Comparison of ENCODE assay signal across 8 cellular contexts in genomic region chr1:153921080-153921802, GRCh38. TPM values are rescaled to one million over a fixed set of nuclear protein-coding genes. Genes with fewer than 3 reads are reported as not detected.
A peak's percentile ranks its signal among the peaks of the same experiment; 100 is the strongest.
DNase-seq lines count a peak whose midpoint lies in the region; ATAC-seq and TF ChIP-seq lines count a peak whose summit lies in the region.

No MANE protein-coding gene starts in this region.

- H3K9ac ChIP-seq in DND-41 (ENCODE audit: low read depth, low read length) (peak overlapping the region; percentile 77), trophoblast cell (ENCODE audit: low read length) (no peak overlapping the region)

- no peak overlapping the region for H2BK12ac ChIP-seq in trophoblast cell (ENCODE audit: low read length)

- intact Hi-C loops in Panc1 (cut with micrococcal nuclease; ENCODE audit: unreplicated experiment), result loop anchor here (5.0 kb wide), 1 partner anchor 99 kb away; no protein-coding TSS in a partner anchor

- H4K8ac ChIP-seq in trophoblast cell (ENCODE audit: low read depth, low read length), result no peak overlapping the region

- peaks cover 42% of the 10 kb centered on the region for H3K4me1 ChIP-seq in DND-41 (ENCODE audit: insufficient read depth, low read length)
- H3K4me1 ChIP-seq in Panc1 (ENCODE audit: control insufficient read depth, insufficient read depth, low read length), result peaks cover 19% of the 10 kb centered on the region
- peaks cover 0 to 3% of the 10 kb centered on the region in 2 donors for H3K4me1 ChIP-seq in esophagus (ENCODE audit: control insufficient read depth in 2 of 2, insufficient read depth in 2 of 2, low read length in 1 of 2)
- H3K4me1 ChIP-seq in trophoblast cell (ENCODE audit: control insufficient read depth in 1 of 2, insufficient read depth in 2 of 2, low read length in 2 of 2), result peaks cover 8 to 9% of the 10 kb centered on the region in 2 experiments

- H3K4ac ChIP-seq in trophoblast cell (ENCODE audit: low read depth, low read length), result peak overlapping the region; percentile 88

- POLR2A ChIA-PET in Panc1 (lab: Charles Lee), result no interaction called here

- H3K14ac ChIP-seq in trophoblast cell (ENCODE audit: low read length), result peak overlapping the region; percentile 31

- 24 to 27% methylated on average over 3 of the region's 3 CpGs for WGBS in esophagus, 2 donors
- no CpG with 5 or more reads among the region's 3 CpGs for WGBS in trophoblast cell (ENCODE audit: extremely low coverage, insufficient coverage, insufficient read length)

- H3K4me2 ChIP-seq in DND-41 (ENCODE audit: insufficient read depth, low read length) (peak overlapping the region; percentile 82), trophoblast cell (ENCODE audit: low read length) (peak overlapping the region; percentile 86)

- DNase-seq in DND-41 (no peak), Panc1 (ENCODE audit: low read depth, low spot score) (no peak), trophoblast cell (no peak), kidney tubule cell (ENCODE audit: low spot score) (no peak)

- no peak overlapping the region for H4K91ac ChIP-seq in trophoblast cell (ENCODE audit: low read depth, low read length)

- no peak overlapping the region for H3K23ac ChIP-seq in trophoblast cell (ENCODE audit: low read length)

- CTCF ChIA-PET in Panc1 (lab: Charles Lee), result interaction anchor here (0.8 kb wide), 1 partner anchor 128 kb away, joined by 6 read pairs; no protein-coding TSS in a partner anchor

- H2BK120ac ChIP-seq in trophoblast cell (ENCODE audit: insufficient read depth, low read length, poor library complexity), result no peak overlapping the region

- H3K27me3 ChIP-seq in DND-41 (ENCODE audit: insufficient read depth, low read length, poor library complexity), result no peaks in the 10 kb centered on the region
- H3K27me3 ChIP-seq in Panc1 (ENCODE audit: control insufficient read depth, insufficient read depth, low read length), result no peaks in the 10 kb centered on the region
- no peaks in the 10 kb centered on the region for H3K27me3 ChIP-seq in esophagus (ENCODE audit: control insufficient read depth in 1 of 2, insufficient read depth in 2 of 2, low read length in 2 of 2)
- H3K27me3 ChIP-seq in trophoblast cell (ENCODE audit: insufficient read depth, low read length), result no peaks in the 10 kb centered on the region

- no peak for TF ChIP-seq CTCF in DND-41 (IDR thresholded peaks at IDR 0.05; ENCODE audit: borderline replicate concordance, extremely low read depth, low read length, poor library complexity, severe bottlenecking)
- TF ChIP-seq CTCF in Panc1 (IDR thresholded peaks at IDR 0.05), result no peak

- H2BK5ac ChIP-seq in trophoblast cell (ENCODE audit: low read depth, low read length, poor library complexity), result peak overlapping the region; percentile 27

- no TSS peak for BruUV-seq in Panc1 (replicated peaks; lab: Mats Ljungman, UMichigan)

- H3K9me3 ChIP-seq in DND-41 (ENCODE audit: insufficient read depth, low read length, severe bottlenecking), result no peaks in the 10 kb centered on the region
- no peaks in the 10 kb centered on the region for H3K9me3 ChIP-seq in Panc1 (ENCODE audit: control insufficient read depth, insufficient read depth, low read depth, low read length)
- H3K9me3 ChIP-seq in esophagus (ENCODE audit: control insufficient read depth in 2 of 2, insufficient read depth in 1 of 2, low read depth in 1 of 2, low read length in 1 of 2), result no peaks in the 10 kb centered on the region
- no peaks in the 10 kb centered on the region for H3K9me3 ChIP-seq in trophoblast cell (ENCODE audit: insufficient read depth, low read depth, low read length)

- H3K79me1 ChIP-seq in trophoblast cell (ENCODE audit: low read length), result peaks cover 14% of the 10 kb centered on the region

- H3K79me2 ChIP-seq in DND-41 (ENCODE audit: insufficient read depth, low read length) (peaks cover 78% of the 10 kb centered on the region), trophoblast cell (ENCODE audit: control insufficient read depth, insufficient read depth, low read length, poor library complexity) (peaks cover 21% of the 10 kb centered on the region)

- peak overlapping the region; percentile 94 to 95; a peak in 3 of 4 replicates for H3K4me3 ChIP-seq in DND-41 (ENCODE audit: low read depth in 1 of 2, low read length in 2 of 2)
- peak overlapping the region; percentile 76 to 92 for H3K4me3 ChIP-seq in Panc1 (ENCODE audit: low read depth in 2 of 2, low read length in 2 of 2)
- peak overlapping the region; percentile 80 to 97 for H3K4me3 ChIP-seq in esophagus (ENCODE audit: low read depth in 1 of 2, low read length in 2 of 2)
- peak overlapping the region; percentile 93 for H3K4me3 ChIP-seq in trophoblast cell (ENCODE audit: low read depth, low read length)

- peak overlapping the region; percentile 87 for H3K27ac ChIP-seq in DND-41 (ENCODE audit: low read length)
- peak overlapping the region; percentile 92 for H3K27ac ChIP-seq in Panc1 (ENCODE audit: low read length)
- peak overlapping the region; percentile 7 to 74 for H3K27ac ChIP-seq in esophagus (ENCODE audit: low read depth in 2 of 2, low read length in 1 of 2)
- H3K27ac ChIP-seq in trophoblast cell (ENCODE audit: low read depth, low read length), result no peak overlapping the region

- H2AK5ac ChIP-seq in trophoblast cell (ENCODE audit: low read length), result no peak overlapping the region

- H4K20me1 ChIP-seq in DND-41 (ENCODE audit: insufficient read depth, low read length), result peaks cover 47% of the 10 kb centered on the region

- no peak overlapping the region for H2AFZ ChIP-seq in DND-41 (ENCODE audit: low read depth, low read length)
- no peak overlapping the region for H2AFZ ChIP-seq in trophoblast cell (ENCODE audit: insufficient read depth, low read length, poor library complexity)

- ATAC-seq in DND-41 (ENCODE audit: insufficient read depth, low read depth) (no peak), Panc1 (no peak), GM21786 (IDR thresholded peaks at IDR 0.05; ENCODE audit: unreplicated experiment) (no peak), HG03442 (IDR thresholded peaks at IDR 0.05; ENCODE audit: unreplicated experiment) (no peak), HG02623 (IDR thresholded peaks at IDR 0.05; ENCODE audit: unreplicated experiment) (no peak)

- in situ Hi-C loops in Panc1 (cut with HindIII; ENCODE audit: low pct_unique_long_range_greater_than_20kb, low sequenced_read_pairs), result no loop called here

- H3K18ac ChIP-seq in trophoblast cell (ENCODE audit: low read length), result no peak overlapping the region

- H4K12ac ChIP-seq in trophoblast cell (ENCODE audit: low read depth, low read length), result no peak overlapping the region

- peaks cover 29% of the 10 kb centered on the region for H3K36me3 ChIP-seq in DND-41 (ENCODE audit: insufficient read depth, low read length)
- H3K36me3 ChIP-seq in Panc1 (ENCODE audit: control insufficient read depth, insufficient read depth, low read length), result no peaks in the 10 kb centered on the region
- H3K36me3 ChIP-seq in esophagus (ENCODE audit: control insufficient read depth in 2 of 2, insufficient read depth in 2 of 2, low read length in 1 of 2), result no peaks in the 10 kb centered on the region
- peaks cover 0 to 4% of the 10 kb centered on the region in 2 experiments for H3K36me3 ChIP-seq in trophoblast cell (ENCODE audit: control insufficient read depth in 1 of 2, insufficient read depth in 2 of 2, low read length in 2 of 2)

RNA-seq across cellular contexts. Expression of gene GATAD2B, which starts 1.5 kb away (rescaled TPM):
- total RNA-seq in Panc1 (2021; ENCODE audit: unreplicated experiment), result 47.2 TPM
- 10.9 TPM for polyA plus RNA-seq in Panc1 (2012; ENCODE audit: insufficient read length)
- polyA plus RNA-seq in esophagus, result 1 to 10 TPM; 3.2 to 4.4 TPM
- 22.8 and 23.4 TPM in 2 replicates for polyA plus RNA-seq in trophoblast cell (2013)

RNA-seq across cellular contexts. Expression of gene DENND4B, which starts 25.3 kb away (rescaled TPM):
- 56.2 TPM for total RNA-seq in Panc1 (2021; ENCODE audit: unreplicated experiment)
- polyA plus RNA-seq in Panc1 (2012; ENCODE audit: insufficient read length), result 57.3 TPM
- 10 to 100 TPM; 14.7 to 31.6 TPM for polyA plus RNA-seq in esophagus
- polyA plus RNA-seq in trophoblast cell (2013), result 20.7 and 22.0 TPM in 2 replicates

RNA-seq across cellular contexts. Expression of gene CRTC2, which starts 37.2 kb away (rescaled TPM):
- total RNA-seq in Panc1 (2021; ENCODE audit: unreplicated experiment), result 39.3 TPM
- 47.6 TPM for polyA plus RNA-seq in Panc1 (2012; ENCODE audit: insufficient read length)
- polyA plus RNA-seq in esophagus, result 10 to 100 TPM; 17.0 to 36.8 TPM
- polyA plus RNA-seq in trophoblast cell (2013), result 37.4 and 41.0 TPM in 2 replicates

RNA-seq across cellular contexts. Expression of gene SLC39A1, which starts 42.1 kb away (rescaled TPM):
- 158 TPM for total RNA-seq in Panc1 (2021; ENCODE audit: unreplicated experiment)
- 185 TPM for polyA plus RNA-seq in Panc1 (2012; ENCODE audit: insufficient read length)
- 10 to 100 TPM; 29.0 to 51.2 TPM for polyA plus RNA-seq in esophagus
- 118 and 119 TPM in 2 replicates for polyA plus RNA-seq in trophoblast cell (2013)

RNA-seq across cellular contexts. Expression of gene CREB3L4, which starts 46.5 kb away (rescaled TPM):
- total RNA-seq in Panc1 (2021; ENCODE audit: unreplicated experiment), result 12.3 TPM
- polyA plus RNA-seq in Panc1 (2012; ENCODE audit: insufficient read length), result 14.8 TPM
- 10 to 100 TPM in 1 of 2 donors, 1 to 10 TPM in 1; 9.4 to 10.0 TPM for polyA plus RNA-seq in esophagus
- polyA plus RNA-seq in trophoblast cell (2013), result 7.7 and 8.0 TPM in 2 replicates
